In genomic region chr5:158552241-158552640, GRCh38 we compare ENCODE assay signal across 21 cellular contexts.
"Had no signal": no experiment of that assay in that cellular context is flagged by ENCODE, and none has a peak within 500 bp of the region (broad histone marks: within the 10 kb centered on the region; RNA-seq: fewer than 3 reads in every experiment).

No MANE protein-coding gene starts in this region.

- H3K4me3 ChIP-seq: adrenal gland, coronary artery, lung, transverse colon had no signal

- H3K27me3 ChIP-seq: adrenal gland, transverse colon had no signal

- H3K9me3 Mint-ChIP-seq: T-cell; T-helper 2 cell treated with Interferon-gamma antibody and Interleukin-4, amounts not matched to agents 5 μg/mL and 100 μg/mL, for 36 hours had no signal

- H3K36me3 Mint-ChIP-seq: T-cell had no signal

- ATAC-seq: activated CD8-positive, alpha-beta T cell treated with anti-CD3 and anti-CD28 coated beads, Interleukin-2, amount 10 ng/mL, durations not matched to agents 7 days and 5 days; activated naive CD4-positive, alpha-beta T cell treated with anti-CD3 and anti-CD28 coated beads, Interleukin-2, amount 50 U/mL, for 72 hours; naive thymus-derived CD4-positive, alpha-beta T cell; T-cell had no signal

- H3K36me3 ChIP-seq: adrenal gland, transverse colon had no signal

- DNase-seq: activated CD4-positive, alpha-beta T cell treated with anti-CD3 and anti-CD28 coated beads for 1 hour; activated CD4-positive, alpha-beta T cell treated with anti-CD3 and anti-CD28 coated beads, Interleukin-2, amount 50 U/mL, for 1 hour; activated CD8-positive, alpha-beta T cell treated with anti-CD3 and anti-CD28 coated beads, Interleukin-2, amount 10 ng/mL, durations not matched to agents 7 days and 5 days; activated gamma-delta T cell treated with Interleukin-2 at 50 U/mL for 16 hours; activated T-cell treated with anti-CD3 and anti-CD28 coated beads, Interleukin-2, amount 50 U/mL, for 1 hour; adrenal gland; cerebellar nuclear complex; endodermal cell; foreskin fibroblast; hippocampal formation; naive thymus-derived CD4-positive, alpha-beta T cell; occipital lobe; stimulated activated CD4-positive, alpha-beta T cell treated with anti-CD3 and anti-CD28 coated beads, Interleukin-4, amount 100 ng/mL, for 24 hours; T-cell; transverse colon had no signal

- H3K27me3 Mint-ChIP-seq: stimulated activated naive CD8-positive, alpha-beta T cell treated with anti-CD3 and anti-CD28 coated beads, Interleukin-15, Interleukin-2, amounts not matched to agents 100 ng/mL and 50 ng/mL, for 24 hours had no signal

- H3K4me3 Mint-ChIP-seq: activated CD8-positive, alpha-beta T cell treated with anti-CD3 and anti-CD28 coated beads, Interleukin-2, amount 10 ng/mL, durations not matched to agents 7 days and 5 days; endodermal cell; naive thymus-derived CD4-positive, alpha-beta T cell; neural crest cell; stimulated activated naive CD8-positive, alpha-beta T cell treated with anti-CD3 and anti-CD28 coated beads, Interleukin-15, Interleukin-2, amounts not matched to agents 100 ng/mL and 50 ng/mL, for 24 hours; T-cell; T-helper 2 cell treated with Interferon-gamma antibody and Interleukin-4, amounts not matched to agents 5 μg/mL and 100 μg/mL, for 36 hours had no signal

- H3K9me3 ChIP-seq: adrenal gland, transverse colon had no signal

- H3K27ac Mint-ChIP-seq: activated CD8-positive, alpha-beta T cell treated with anti-CD3 and anti-CD28 coated beads, Interleukin-2, amount 10 ng/mL, durations not matched to agents 7 days and 5 days; activated naive CD4-positive, alpha-beta T cell treated with anti-CD3 and anti-CD28 coated beads, Interleukin-2, amount 50 U/mL, for 72 hours; endodermal cell; naive thymus-derived CD4-positive, alpha-beta T cell; stimulated activated naive CD8-positive, alpha-beta T cell treated with anti-CD3 and anti-CD28 coated beads, Interleukin-15, Interleukin-2, amounts not matched to agents 100 ng/mL and 50 ng/mL, for 24 hours; T-cell; T-helper 2 cell treated with Interferon-gamma antibody and Interleukin-4, amounts not matched to agents 5 μg/mL and 100 μg/mL, for 36 hours had no signal

- H3K4me1 Mint-ChIP-seq: neural crest cell had no signal

- H3K4me1 ChIP-seq: adrenal gland, transverse colon had no signal

- H3K27ac ChIP-seq: adrenal gland had no signal
